Comparison of ENCODE assay signal across 24 cellular contexts in the genomic region with DNA sequence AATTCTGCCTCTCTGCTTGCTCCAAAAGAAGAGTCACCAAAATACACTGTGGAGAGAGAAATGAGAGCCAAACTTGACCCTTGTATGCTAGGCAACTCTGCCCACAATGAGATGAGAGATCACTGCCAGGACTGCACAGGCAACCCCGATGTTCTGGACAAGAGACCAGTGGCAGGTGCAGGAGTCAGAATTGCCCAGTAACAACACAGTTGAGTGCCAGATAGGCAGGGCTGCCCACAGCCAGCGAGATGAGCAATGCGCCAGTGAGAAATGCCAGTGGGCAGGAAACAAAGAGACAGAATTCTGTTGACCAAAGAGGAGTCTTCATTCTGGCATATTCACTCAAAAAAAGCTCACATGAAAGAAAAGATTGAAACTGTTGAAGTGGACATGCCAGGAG.
"Had no signal": no experiment of that assay in that cellular context is flagged by ENCODE, and none has a peak within 500 bp of the region (broad histone marks: within the 10 kb centered on the region; RNA-seq: fewer than 3 reads in every experiment).

No MANE protein-coding gene starts in this region.

- H3K27me3 ChIP-seq: SJCRH30 had no signal

- H3K36me3 ChIP-seq: SJCRH30 had no signal

- H3K4me1 ChIP-seq: SJCRH30 had no signal

- H3K4me3 ChIP-seq: SJCRH30 had no signal

- H3K27ac ChIP-seq: RWPE1, SJCRH30 had no signal

- ATAC-seq: HepG2, Panc1, SK-N-SH treated with all-trans-retinoic acid at 6 μM for 48 hours had no signal

- DNase-seq: IMR-90, Karpas-422, KG1, MV-4-11, NCI-H1048, NCI-H1105, NCI-H1417, NCI-H1436 treated with DMSO at 0.1 percent for 48 hours, NCI-H1694 treated with DMSO at 0.1 percent for 48 hours, NCI-H1930, NCI-H2081, NCI-H2171, NCI-H226, NCI-H446, NCI-H510A, NCI-H524 treated with DMSO at 0.1 percent for 48 hours, NCI-H69, NCI-H774, SHP77 treated with DMSO at 0.1 percent for 48 hours, SJCRH30 had no signal

- H3K9me3 ChIP-seq: SJCRH30 had no signal
